Comparison of ENCODE assay signal across 40 cellular contexts in genomic region chr3:77869423-77869822, GRCh38.
"Had no signal": no experiment of that assay in that cellular context is flagged by ENCODE, and none has a peak within 500 bp of the region (broad histone marks: within the 10 kb centered on the region; RNA-seq: fewer than 3 reads in every experiment).

No MANE protein-coding gene starts in this region.

- H3K4me3 ChIP-seq: adrenal gland, body of pancreas, cardiac muscle cell had no signal

- FAIRE-seq: astrocyte, bronchial epithelial cell, TTC549 had no signal

- H3K27me3 Mint-ChIP-seq: activated B cell treated with CpG ODN at 0.5 μM for 24 hours; activated CD4-positive, alpha-beta memory T cell treated with anti-CD3 and anti-CD28 coated beads for 36 hours; activated CD4-positive, alpha-beta T cell treated with anti-CD3 and anti-CD28 coated beads, Interleukin-2, amount 10 ng/mL, durations not matched to agents 24 days and 14 days; activated CD8-positive, alpha-beta T cell treated with anti-CD3 and anti-CD28 coated beads for 36 hours; activated naive CD8-positive, alpha-beta T cell treated with anti-CD3 and anti-CD28 coated beads for 36 hours; activated T-helper 17 cell treated with anti-CD3 and anti-CD28 coated beads, Interleukin-2, amount 50 U/mL, for 72 hours; central memory CD8-positive, alpha-beta T cell had no signal

- ATAC-seq: activated CD8-positive, alpha-beta T cell treated with anti-CD3 and anti-CD28 coated beads for 36 hours; activated naive CD4-positive, alpha-beta T cell treated with anti-CD3 and anti-CD28 coated beads, Interleukin-2, amount 50 U/mL, for 72 hours; activated T-cell treated with anti-CD3 and anti-CD28 coated beads, Interleukin-2, amount 50 U/mL, for 4 hours; activated T-cell treated with anti-CD3 and anti-CD28 coated beads, Interleukin-2, amount 50 U/mL, for 72 hours; activated T-helper 17 cell treated with anti-CD3 and anti-CD28 coated beads, Interleukin-2, amount 50 U/mL, for 72 hours; body of pancreas had no signal

- H3K27ac ChIP-seq: adrenal gland, body of pancreas, brain microvascular endothelial cell, cardiac muscle cell, VCaP had no signal

- H3K4me1 Mint-ChIP-seq: activated B cell treated with CpG ODN at 0.5 μM for 24 hours; activated CD4-positive, alpha-beta T cell treated with anti-CD3 and anti-CD28 coated beads, Interleukin-2, amount 10 ng/mL, durations not matched to agents 24 days and 14 days; activated naive CD8-positive, alpha-beta T cell treated with anti-CD3 and anti-CD28 coated beads for 36 hours; activated T-helper 17 cell treated with anti-CD3 and anti-CD28 coated beads, Interleukin-2, amount 50 U/mL, for 72 hours; central memory CD8-positive, alpha-beta T cell had no signal

- H3K9me3 ChIP-seq: adrenal gland, body of pancreas had no signal

- H3K4me3 Mint-ChIP-seq: activated B cell treated with CpG ODN at 0.5 μM for 24 hours; activated CD4-positive, alpha-beta memory T cell treated with anti-CD3 and anti-CD28 coated beads for 36 hours; activated CD4-positive, alpha-beta T cell treated with anti-CD3 and anti-CD28 coated beads, Interleukin-2, amount 10 ng/mL, durations not matched to agents 24 days and 14 days; activated CD8-positive, alpha-beta T cell treated with anti-CD3 and anti-CD28 coated beads for 36 hours; activated naive CD4-positive, alpha-beta T cell treated with anti-CD3 and anti-CD28 coated beads for 36 hours; activated naive CD8-positive, alpha-beta T cell treated with anti-CD3 and anti-CD28 coated beads for 36 hours; activated T-cell treated with anti-CD3 and anti-CD28 coated beads, Interleukin-2, amount 50 U/mL, for 4 hours; activated T-cell treated with anti-CD3 and anti-CD28 coated beads, Interleukin-2, amount 50 U/mL, for 72 hours; activated T-helper 1 cell treated with anti-CD3 and anti-CD28 coated beads, Interleukin-12 subunit alpha, Interleukin-12 subunit beta, Interleukin-2, Interleukin-4 antibody, amounts not matched to agents 30 ng/mL and 10 ng/mL and 1 ng/mL, durations not matched to agents 14 hours and 24 hours and 36 hours; activated T-helper 17 cell treated with anti-CD3 and anti-CD28 coated beads, Interleukin-2, amount 50 U/mL, for 72 hours; central memory CD8-positive, alpha-beta T cell; T-helper 1 cell treated with Interleukin-12 subunit alpha and Interleukin-12 subunit beta and Interleukin-4 antibody, amounts not matched to agents 30 μg/mL and 1 μg/mL, for 36 hours; T-helper 2 cell treated with Interferon-gamma antibody and Interleukin-4, amounts not matched to agents 5 μg/mL and 100 μg/mL, for 36 hours had no signal

- H3K36me3 ChIP-seq: adrenal gland, brain microvascular endothelial cell, cardiac muscle cell had no signal

- DNase-seq: activated B cell treated with CpG ODN at 0.5 μM for 24 hours; activated CD4-positive, alpha-beta memory T cell treated with anti-CD3 and anti-CD28 coated beads for 36 hours; activated CD4-positive, alpha-beta T cell treated with anti-CD3 and anti-CD28 coated beads for 4 hours; activated CD4-positive, alpha-beta T cell treated with anti-CD3 and anti-CD28 coated beads, Interleukin-2, amount 10 ng/mL, durations not matched to agents 24 days and 14 days; activated CD4-positive, alpha-beta T cell treated with anti-CD3 and anti-CD28 coated beads, Interleukin-2, amount 50 U/mL, for 1 hour; activated CD4-positive, alpha-beta T cell treated with anti-CD3 and anti-CD28 coated beads, Interleukin-2, amount 50 U/mL, for 4 hours; activated CD4-positive, CD25-positive, alpha-beta regulatory T cell treated with anti-CD3 and anti-CD28 coated beads, Interleukin-2, amount 50 U/mL, for 72 hours; activated CD8-positive, alpha-beta memory T cell treated with anti-CD3 and anti-CD28 coated beads, Interleukin-2, amount 50 U/mL, for 4 hours; activated CD8-positive, alpha-beta T cell treated with anti-CD3 and anti-CD28 coated beads for 36 hours; activated effector memory CD4-positive, alpha-beta T cell treated with anti-CD3 and anti-CD28 coated beads, Interleukin-2, amount 50 U/mL, for 16 hours; activated gamma-delta T cell treated with Interleukin-2 at 50 U/mL for 16 hours; activated naive CD4-positive, alpha-beta T cell; activated naive CD4-positive, alpha-beta T cell treated with anti-CD3 and anti-CD28 coated beads for 36 hours; activated naive CD4-positive, alpha-beta T cell treated with anti-CD3 and anti-CD28 coated beads, Interleukin-2, amount 50 U/mL, for 16 hours; activated naive CD8-positive, alpha-beta T cell treated with anti-CD3 and anti-CD28 coated beads for 36 hours; activated T-cell treated with anti-CD3 and anti-CD28 coated beads for 4 hours; activated T-cell treated with anti-CD3 and anti-CD28 coated beads, Interleukin-2, amount 50 U/mL, for 1 hour; activated T-cell treated with anti-CD3 and anti-CD28 coated beads, Interleukin-2, amount 50 U/mL, for 4 hours; activated T-cell treated with anti-CD3 and anti-CD28 coated beads, Interleukin-2, amount 50 U/mL, for 72 hours; adrenal gland; amniotic stem cell; aorta; body of pancreas; brain microvascular endothelial cell; caudate nucleus; cerebellar nuclear complex; T-helper 1 cell; T-helper 2 cell; T-helper 9 cell had no signal

- H3K27me3 ChIP-seq: adrenal gland, body of pancreas, brain microvascular endothelial cell, cardiac muscle cell had no signal

- H3K27ac Mint-ChIP-seq: activated B cell treated with CpG ODN at 0.5 μM for 24 hours; activated CD4-positive, alpha-beta memory T cell treated with anti-CD3 and anti-CD28 coated beads for 36 hours; activated CD4-positive, alpha-beta T cell treated with anti-CD3 and anti-CD28 coated beads, Interleukin-2, amount 10 ng/mL, durations not matched to agents 24 days and 14 days; activated CD8-positive, alpha-beta T cell treated with anti-CD3 and anti-CD28 coated beads for 36 hours; activated naive CD4-positive, alpha-beta T cell treated with anti-CD3 and anti-CD28 coated beads for 36 hours; activated naive CD4-positive, alpha-beta T cell treated with anti-CD3 and anti-CD28 coated beads, Interleukin-2, amount 50 U/mL, for 72 hours; activated naive CD8-positive, alpha-beta T cell treated with anti-CD3 and anti-CD28 coated beads for 36 hours; activated T-cell treated with anti-CD3 and anti-CD28 coated beads, Interleukin-2, amount 50 U/mL, for 72 hours; activated T-helper 1 cell treated with anti-CD3 and anti-CD28 coated beads, Interleukin-12 subunit alpha, Interleukin-12 subunit beta, Interleukin-2, Interleukin-4 antibody, amounts not matched to agents 30 ng/mL and 10 ng/mL and 1 ng/mL, durations not matched to agents 14 hours and 24 hours and 36 hours; activated T-helper 17 cell treated with anti-CD3 and anti-CD28 coated beads, Interleukin-2, amount 50 U/mL, for 72 hours; T-helper 1 cell treated with Interleukin-12 subunit alpha and Interleukin-12 subunit beta and Interleukin-4 antibody, amounts not matched to agents 30 μg/mL and 1 μg/mL, for 36 hours; T-helper 2 cell treated with Interferon-gamma antibody and Interleukin-4, amounts not matched to agents 5 μg/mL and 100 μg/mL, for 36 hours had no signal

- H3K4me1 ChIP-seq: adrenal gland, body of pancreas had no signal

- H3K36me3 Mint-ChIP-seq: activated CD4-positive, alpha-beta memory T cell treated with anti-CD3 and anti-CD28 coated beads for 36 hours; activated naive CD4-positive, alpha-beta T cell treated with anti-CD3 and anti-CD28 coated beads, Interleukin-2, amount 50 U/mL, for 72 hours; activated naive CD8-positive, alpha-beta T cell treated with anti-CD3 and anti-CD28 coated beads for 36 hours had no signal
